7 cellular contexts compared by ENCODE assay signal in the genomic region with DNA sequence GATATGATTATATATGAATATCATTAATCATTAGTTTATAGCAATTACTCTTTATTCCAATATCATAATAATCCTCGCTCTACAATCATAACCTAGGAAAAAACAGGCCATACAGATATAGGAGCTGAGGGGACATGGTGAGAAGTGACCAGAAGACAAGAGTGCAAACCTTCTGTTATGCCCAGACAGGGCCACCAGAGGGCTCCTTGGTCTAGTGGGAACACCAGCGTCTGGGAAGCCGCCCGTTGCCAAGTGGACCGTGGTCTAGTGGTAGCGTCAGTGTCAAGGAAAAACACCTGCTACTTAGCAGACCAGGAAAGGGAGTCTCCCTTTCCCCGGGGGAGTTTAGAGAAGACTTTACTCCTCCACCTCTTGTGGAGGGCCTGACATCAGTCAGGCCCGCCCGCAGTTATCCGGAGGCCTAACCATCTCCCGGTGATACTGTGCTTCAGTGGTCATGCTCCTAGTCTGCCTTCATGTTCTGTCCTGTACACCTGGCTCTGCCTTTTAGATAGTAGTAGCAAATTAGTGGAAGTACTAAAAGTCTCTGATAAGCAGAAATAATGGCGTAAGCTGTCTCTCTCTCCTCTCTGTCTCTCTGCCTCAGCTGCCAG. TPM values are rescaled to one million over a fixed set of nuclear protein-coding genes. Genes with fewer than 3 reads are reported as not detected.
DNase-seq lines count a peak whose midpoint lies in the region; FAIRE-seq and TF ChIP-seq lines count a peak whose summit lies in the region.
"Not testable (repeated sequence)": the region's sequence is repeated elsewhere in the genome, so short reads cannot be mapped to it uniquely, and the experiment has no call there.

No MANE protein-coding gene starts in this region.

- H3K4ac ChIP-seq in H1 (replicated peaks; ENCODE audit: insufficient read length, low read depth, low read length) = not testable (repeated sequence)

- not testable (repeated sequence) for H3K4me3 Mint-ChIP-seq in activated T-cell treated with anti-CD3 and anti-CD28 coated beads, Interleukin-2, amount 50 U/mL, for 24 hours

- CTCF ChIA-PET in H1 (lab: Charles Lee; ENCODE audit: partially characterized antibody) = interaction anchor here (0.7 to 3.5 kb wide), 16 partner anchors 8 to 808 kb away, joined by 3 to 15 read pairs (median 3); no protein-coding TSS in a partner anchor

- H3K79me2 ChIP-seq in H1 (ENCODE audit: control insufficient read depth in 1 of 2, insufficient read depth in 2 of 2, low read length in 2 of 2) = not testable (repeated sequence)

- not testable (repeated sequence) for TF ChIP-seq POLR2A in H1 (IDR thresholded peaks at IDR 0.05; ENCODE audit: control extremely low read depth in 1 of 2, low read depth in 2 of 2, low read length in 2 of 2)

- H4K5ac ChIP-seq in H1 (ENCODE audit: insufficient read length, low read depth, low read length) = not testable (repeated sequence)

- H3K36me3 Mint-ChIP-seq in activated T-cell treated with anti-CD3 and anti-CD28 coated beads, Interleukin-2, amount 50 U/mL, for 24 hours (ENCODE audit: low read depth) = peaks cover 74% of the 10 kb centered on the region

- H2BK12ac ChIP-seq in H1 (ENCODE audit: low read depth, low read length) = not testable (repeated sequence)

- not testable (repeated sequence) for H2AFZ ChIP-seq in H1 (ENCODE audit: low read length)

- TF ChIP-seq CTCF in GM12864 (IDR thresholded peaks at IDR 0.05; ENCODE audit: low read depth, low read length, missing control alignments) (peak; percentile 69), H1 (IDR thresholded peaks at IDR 0.05; ENCODE audit: control extremely low read depth in 1 of 3, insufficient read depth in 1 of 3, low read depth in 1 of 3, low read length in 3 of 3) (peak; percentile 45 to 63 (median 62))

- not testable (repeated sequence) for H3K18ac ChIP-seq in H1 (ENCODE audit: extremely low read depth, low read length)

- not testable (repeated sequence) for H3K9me3 ChIP-seq in H1 (ENCODE audit: insufficient read depth in 2 of 2, low read depth in 1 of 2, low read length in 1 of 2); small intestine (ENCODE audit: control insufficient read depth, low read depth)

- POLR2A ChIA-PET in H1 (lab: Charles Lee; ENCODE audit: partially characterized antibody) = not testable (repeated sequence)

- not testable (repeated sequence) for H2BK20ac ChIP-seq in H1 (ENCODE audit: low read length)

- WGBS in H1 (ENCODE audit: extremely low coverage in 1 of 2, insufficient coverage in 1 of 2, insufficient read length in 1 of 2, insufficient replicate concordance in 2 of 2, low coverage in 1 of 2, low lambda C conversion rate in 2 of 2, missing lambda C conversion rate in 1 of 2), 2 experiments = 83% methylated on average over 12 of the region's 12 CpGs; no CpG with 5 or more reads in 1 of the 2 experiments
- 71 to 91% (median 77%) methylated on average over 11 to 12 of the region's 12 CpGs for WGBS in small intestine, 3 donors

- H3K4me1 Mint-ChIP-seq in activated T-cell treated with anti-CD3 and anti-CD28 coated beads, Interleukin-2, amount 50 U/mL, for 24 hours (ENCODE audit: low read depth) = not testable (repeated sequence)

- H4K91ac ChIP-seq in H1 (replicated peaks; ENCODE audit: insufficient read length, low read length) = not testable (repeated sequence)

- FAIRE-seq in H1 (lab: Jason Lieb, UNC); small intestine (lab: Jason Lieb, UNC): not testable (repeated sequence)

- not testable (repeated sequence) for H3K14ac ChIP-seq in H1 (ENCODE audit: insufficient read length)

- not testable (repeated sequence) for H3K23ac ChIP-seq in H1 (ENCODE audit: insufficient read length)

- H3K36me3 ChIP-seq in H1 (ENCODE audit: control insufficient read depth in 2 of 4, insufficient read depth in 4 of 4, low read length in 3 of 4) (peaks cover 3 to 29% (median 15%) of the 10 kb centered on the region in 4 experiments), small intestine (ENCODE audit: control insufficient read depth in 2 of 2, insufficient read depth in 2 of 2, low read length in 2 of 2) (peaks cover 2 to 14% of the 10 kb centered on the region in 2 donors)

- not testable (repeated sequence) for H3K4me2 ChIP-seq in H1 (ENCODE audit: insufficient read depth in 1 of 2, low read depth in 2 of 2, low read length in 2 of 2)

- not testable (repeated sequence) for H2BK5ac ChIP-seq in H1 (ENCODE audit: low read depth, low read length)

- H3K9ac ChIP-seq in H1 (replicated peaks in 1 of 4; ENCODE audit: extremely low read depth in 1 of 4, low read depth in 3 of 4, low read length in 3 of 4) = not testable (repeated sequence)

- H3K79me1 ChIP-seq in H1 (ENCODE audit: low read depth, low read length) = not testable (repeated sequence)

- H3K4me3 ChIP-seq in GM12864 (ENCODE audit: low read depth, low read length); H1 (ENCODE audit: extremely low read depth in 1 of 4, insufficient read depth in 2 of 4, low read depth in 3 of 4, low read length in 4 of 4); small intestine (ENCODE audit: low read depth in 1 of 2, low read length in 2 of 2): not testable (repeated sequence)

- not testable (repeated sequence) for H3K27ac ChIP-seq in H1 (ENCODE audit: low read depth, low read length); small intestine (ENCODE audit: low read depth in 1 of 2, low read length in 1 of 2)

- peak; percentile 75 to 76 for TF ChIP-seq RAD21 in H1 (IDR thresholded peaks at IDR 0.05 in 1 of 2, conservative IDR thresholded peaks at IDR 0.05 in 1 of 2; ENCODE audit: low read depth in 2 of 2, low read length in 2 of 2)

- H2AK5ac ChIP-seq in H1 (ENCODE audit: low read depth, low read length) = not testable (repeated sequence)

- not testable (repeated sequence) for H3K23me2 ChIP-seq in H1 (ENCODE audit: low read depth, low read length)

- H3K27ac Mint-ChIP-seq in activated T-cell treated with anti-CD3 and anti-CD28 coated beads, Interleukin-2, amount 50 U/mL, for 24 hours = not testable (repeated sequence)

- not testable (repeated sequence) for H2BK15ac ChIP-seq in H1 (ENCODE audit: low read length)

- DNase-seq in GM12864 (ENCODE audit: low read depth) (peak; percentile 13), NCI-H1417 (lab: John Stamatoyannopoulos, UW) (peak in 2 of 3 experiments; percentile 10 to 90), SHP77 treated with DMSO at 0.1 percent for 48 hours (lab: John Stamatoyannopoulos, UW) (peak; percentile 9), H1 (ENCODE audit: low read depth in 1 of 2, low spot score in 2 of 2) (peak; percentile 13 to 89), left kidney (ENCODE audit: low read depth, low spot score) (peak; percentile 81), small intestine (peak; percentile 45)
- DNase-seq in activated T-cell treated with anti-CD3 and anti-CD28 coated beads, Interleukin-2, amount 50 U/mL, for 24 hours = peak; percentile 67

- H3K27me3 ChIP-seq in H1 (replicated peaks in 1 of 4; ENCODE audit: control insufficient read depth in 3 of 4, extremely low read depth in 1 of 4, insufficient read depth in 3 of 4, low read length in 3 of 4); small intestine (ENCODE audit: control insufficient read depth in 2 of 2, insufficient read depth in 2 of 2, low read length in 2 of 2): not testable (repeated sequence)

- TF ChIP-seq EP300 in H1 (IDR thresholded peaks at IDR 0.05; ENCODE audit: borderline replicate concordance in 1 of 2, low read depth in 2 of 2, low read length in 2 of 2) = not testable (repeated sequence)

- not testable (repeated sequence) for H4K8ac ChIP-seq in H1 (ENCODE audit: extremely low read depth, insufficient read depth, low read length)

- H3K56ac ChIP-seq in H1 (replicated peaks; ENCODE audit: insufficient read length, low read depth, low read length) = not testable (repeated sequence)

- H3K27me3 Mint-ChIP-seq in activated T-cell treated with anti-CD3 and anti-CD28 coated beads, Interleukin-2, amount 50 U/mL, for 24 hours = not testable (repeated sequence)

- not testable (repeated sequence) for H3K9me3 Mint-ChIP-seq in activated T-cell treated with anti-CD3 and anti-CD28 coated beads, Interleukin-2, amount 50 U/mL, for 24 hours

- H2BK120ac ChIP-seq in H1 (replicated peaks; ENCODE audit: low read depth, low read length) = not testable (repeated sequence)

- not testable (repeated sequence) for H4K20me1 ChIP-seq in H1 (replicated peaks in 1 of 2; ENCODE audit: control insufficient read depth in 1 of 2, insufficient read depth in 2 of 2, low read length in 2 of 2)

- not testable (repeated sequence) for H3K4me1 ChIP-seq in H1 (replicated peaks in 1 of 4; ENCODE audit: control insufficient read depth in 3 of 4, insufficient read depth in 4 of 4, low read length in 3 of 4); small intestine (ENCODE audit: control insufficient read depth in 2 of 2, insufficient read depth in 1 of 2, low read depth in 1 of 2, low read length in 1 of 2)

RNA-seq across cellular contexts. Expression of a gene that starts 26.5 kb away (rescaled TPM):
- total RNA-seq in H1 (2021; fragmentation: NEBNext Ultra II Directional; extraction: Animal tissue kit (Norgen Biotek cat#: 25700)) = 11.5 and 15.1 TPM in 2 replicates
- polyA plus RNA-seq in H1 (2011; rRNA removed) (4.0 and 4.8 TPM in 2 replicates), small intestine (10 to 100 TPM in 1 of 3 donors, 1 to 10 TPM in 2; 3.6 to 10.6 (median 4.6) TPM)
- polyA plus RNA-seq in H1 (2011; cell fraction: cytosol; rRNA removed) = 8.8 TPM
- 4.2 TPM for polyA plus RNA-seq in H1 (2011; cell fraction: nucleus; rRNA removed)
- 8.5 to 13.0 TPM (median 11.9 TPM) in 4 replicates for polyA plus RNA-seq in H1 (2012, experiment 1 of 2)
- 2.7 TPM for polyA plus RNA-seq in H1 (2012, experiment 2 of 2)
- polyA plus RNA-seq in H1 (2013, experiment 1 of 2) = 6.9 TPM
- polyA plus RNA-seq in H1 (2013, experiment 2 of 2) = 6.8 TPM
- polyA minus RNA-seq in H1 (2011; rRNA and poly(A)+ RNA removed) = 9.0 and 13.4 TPM in 2 replicates
- 12.3 TPM for polyA minus RNA-seq in H1 (2011; cell fraction: cytosol; rRNA and poly(A)+ RNA removed)
- 10.6 TPM for polyA minus RNA-seq in H1 (2011; cell fraction: nucleus; rRNA and poly(A)+ RNA removed)

RNA-seq across cellular contexts. Expression of a gene that starts 32.0 kb away (rescaled TPM):
- not detected in 2 replicates for total RNA-seq in H1 (2021; fragmentation: NEBNext Ultra II Directional; extraction: Animal tissue kit (Norgen Biotek cat#: 25700))
- polyA plus RNA-seq in H1 (2011; rRNA removed) (not detected in 2 replicates), small intestine (not detected)
- polyA plus RNA-seq in H1 (2011; cell fraction: cytosol; rRNA removed) = not detected
- polyA plus RNA-seq in H1 (2011; cell fraction: nucleus; rRNA removed) = not detected
- polyA plus RNA-seq in H1 (2012, experiment 1 of 2) = not detected in 4 replicates
- polyA plus RNA-seq in H1 (2012, experiment 2 of 2) = not detected
- polyA plus RNA-seq in H1 (2013, experiment 1 of 2) = not detected
- polyA plus RNA-seq in H1 (2013, experiment 2 of 2) = not detected
- polyA minus RNA-seq in H1 (2011; rRNA and poly(A)+ RNA removed) = not detected in 2 replicates
- not detected for polyA minus RNA-seq in H1 (2011; cell fraction: cytosol; rRNA and poly(A)+ RNA removed)
- polyA minus RNA-seq in H1 (2011; cell fraction: nucleus; rRNA and poly(A)+ RNA removed) = not detected

RNA-seq across cellular contexts. Expression of a gene that starts 49.9 kb away (rescaled TPM):
- total RNA-seq in H1 (2021; fragmentation: NEBNext Ultra II Directional; extraction: Animal tissue kit (Norgen Biotek cat#: 25700)) = 0.20 and 0.21 TPM in 2 replicates
- 0.18 and 0.25 TPM in 2 replicates for polyA plus RNA-seq in H1 (2011; rRNA removed)
- 0.26 TPM for polyA plus RNA-seq in H1 (2011; cell fraction: cytosol; rRNA removed)
- polyA plus RNA-seq in H1 (2011; cell fraction: nucleus; rRNA removed) = 0.76 TPM
- polyA plus RNA-seq in H1 (2012, experiment 1 of 2) = 0.31 to 0.40 TPM (median 0.34 TPM) in 4 replicates
- polyA plus RNA-seq in H1 (2012, experiment 2 of 2) = 0.08 TPM
- polyA plus RNA-seq in H1 (2013, experiment 1 of 2) = 0.06 TPM
- 0.04 TPM for polyA plus RNA-seq in H1 (2013, experiment 2 of 2)
- polyA minus RNA-seq in H1 (2011; rRNA and poly(A)+ RNA removed) = 0.20 and 0.25 TPM in 2 replicates
- 0.29 TPM for polyA minus RNA-seq in H1 (2011; cell fraction: cytosol; rRNA and poly(A)+ RNA removed)
- 0.30 TPM for polyA minus RNA-seq in H1 (2011; cell fraction: nucleus; rRNA and poly(A)+ RNA removed)
- 1 to 10 TPM in 1 of 3 donors, under 1 TPM in 2; 0.67 to 1.1 (median 0.82) TPM for polyA plus RNA-seq in small intestine

Comparison
In these comparisons a context has a peak if more than half of its experiments do, and no peak if none do; other contexts are left out.
1. DNase-seq: peak in every context shown above with its lines; median percentile 81 in left kidney; 67 in activated T-cell treated with anti-CD3 and anti-CD28 coated beads, Interleukin-2, amount 50 U/mL, for 24 hours; 51 in H1; 50 in NCI-H1417; 45 in small intestine; 13 in GM12864; 9 in SHP77 treated with DMSO at 0.1 percent for 48 hours.